Comparison of ENCODE assay signal across 1 cellular context in genomic region chr10:72215611-72216549, GRCh38.
TF ChIP-seq lines count a peak whose summit lies in the region.

ANAPC16 (plus strand) TSS chr10:72216012; CDS start chr10:72223915, 7,903 bp downstream.
ASCC1 (minus strand) TSS chr10:72216276; CDS start chr10:72213298, 2,978 bp downstream.

TF ChIP-seq in K562, 482 proteins besides CTCF, POLR2A, EP300 and RAD21 (continued from another document and continues in another):
- TF ChIP-seq DEAF1 (CRISPR knock-in tag; IDR thresholded peaks at IDR 0.05) (no peak), SMAD1 (IDR thresholded peaks at IDR 0.05; ENCODE audit: low read depth, low read length, partially characterized antibody) (peak; percentile 26), CXXC5 (CRISPR knock-in tag; IDR thresholded peaks at IDR 0.05) (peak; percentile 96), GTF2B (IDR thresholded peaks at IDR 0.05; ENCODE audit: extremely low read depth, insufficient read length) (no peak), ZFPM2 (CRISPR knock-in tag; IDR thresholded peaks at IDR 0.05) (0 out of 2 replicates have a peak, but pooled peaks have one; percentile 40), FOXP1 (CRISPR knock-in tag; IDR thresholded peaks at IDR 0.05) (peak; percentile 72; the same call in 1 of the 2 replicates), HNRNPK (IDR thresholded peaks at IDR 0.05; ENCODE audit: low read depth, low read length, poor library complexity, severe bottlenecking) (no peak), USF1 (CRISPR knock-in tag; IDR thresholded peaks at IDR 0.05) (peak; percentile 45; the same call in 1 of the 2 replicates), BRD4 (IDR thresholded peaks at IDR 0.05) (peak; percentile 72; the same call in 1 of the 2 replicates), ZNF551 (CRISPR knock-in tag; IDR thresholded peaks at IDR 0.05) (no peak), STAT5A (IDR thresholded peaks at IDR 0.05; ENCODE audit: borderline replicate concordance, low read length) (no peak), REST (CRISPR knock-in tag; IDR thresholded peaks at IDR 0.05; ENCODE audit: low read depth) (no peak; the same call in none of the 2 replicates), NEUROD1 (IDR thresholded peaks at IDR 0.05; ENCODE audit: borderline replicate concordance, low read depth, low read length, partially characterized antibody) (peak; percentile 51), RUNX1 (IDR thresholded peaks at IDR 0.05; ENCODE audit: low read depth) (no peak), MCM5 (IDR thresholded peaks at IDR 0.05; ENCODE audit: low read depth) (no peak), ZFP30 (CRISPR knock-in tag; IDR thresholded peaks at IDR 0.05; ENCODE audit: borderline replicate concordance) (no peak), FOXA3 (CRISPR knock-in tag; conservative IDR thresholded peaks at IDR 0.05 in 1 of 2, IDR thresholded peaks at IDR 0.05 in 1 of 2) (no peak), NFIX (CRISPR knock-in tag; IDR thresholded peaks at IDR 0.05; ENCODE audit: low read depth) (no peak), ZNF23 (CRISPR knock-in tag; IDR thresholded peaks at IDR 0.05) (no peak), CTCFL (IDR thresholded peaks at IDR 0.05; ENCODE audit: borderline replicate concordance, insufficient read depth, low read depth, low read length, poor library complexity, severe bottlenecking) (no peak), RBM17 (IDR thresholded peaks at IDR 0.05; ENCODE audit: borderline replicate concordance, low read depth, low read length) (no peak), ZNF239 (CRISPR knock-in tag; IDR thresholded peaks at IDR 0.05) (no peak), ZNF707 (CRISPR knock-in tag; conservative IDR thresholded peaks at IDR 0.05) (no peak), E2F1 (CRISPR knock-in tag; IDR thresholded peaks at IDR 0.05) (peak; percentile 16; the same call in 1 of the 2 replicates), DLX4 (CRISPR knock-in tag; IDR thresholded peaks at IDR 0.05) (no peak), CREM (IDR thresholded peaks at IDR 0.05; ENCODE audit: low read depth) (peak; percentile 77), ESRRB (CRISPR knock-in tag; IDR thresholded peaks at IDR 0.05; ENCODE audit: borderline replicate concordance) (no peak), ETS2 (tag; IDR thresholded peaks at IDR 0.05; ENCODE audit: borderline replicate concordance, poor library complexity, severe bottlenecking) (no peak), ELK3 (CRISPR knock-in tag; IDR thresholded peaks at IDR 0.05) (no peak), E2F6 (IDR thresholded peaks at IDR 0.05; ENCODE audit: borderline replicate concordance in 1 of 2, extremely low read depth in 1 of 2, insufficient read depth in 1 of 2, insufficient read length in 1 of 2, low read depth in 1 of 2, low read length in 1 of 2, poor library complexity in 1 of 2, severe bottlenecking in 1 of 2) (peak; percentile 78 to 83), CGGBP1 (CRISPR knock-in tag; IDR thresholded peaks at IDR 0.05) (no peak), CBX3 (IDR thresholded peaks at IDR 0.05; ENCODE audit: borderline replicate concordance in 1 of 2, low read length in 2 of 2) (peak in 1 of 2 experiments; percentile 79; a peak in 1 of 3 replicates), GATAD2A (IDR thresholded peaks at IDR 0.05) (peak; percentile 58; the same call in 1 of the 2 replicates), JUNB (CRISPR knock-in tag; conservative IDR thresholded peaks at IDR 0.05) (no peak), HSF4 (CRISPR knock-in tag; IDR thresholded peaks at IDR 0.05; ENCODE audit: borderline replicate concordance) (no peak), RREB1 (CRISPR knock-in tag; IDR thresholded peaks at IDR 0.05) (no peak; the same call in 1 of the 2 replicates), CREB1 (IDR thresholded peaks at IDR 0.05) (0 out of 2 replicates have a peak, but pooled peaks have one; percentile 36), CREB1 (CRISPR knock-in tag; IDR thresholded peaks at IDR 0.05) (peak; percentile 56; the same call in 1 of the 2 replicates)
